In the genomic region with DNA sequence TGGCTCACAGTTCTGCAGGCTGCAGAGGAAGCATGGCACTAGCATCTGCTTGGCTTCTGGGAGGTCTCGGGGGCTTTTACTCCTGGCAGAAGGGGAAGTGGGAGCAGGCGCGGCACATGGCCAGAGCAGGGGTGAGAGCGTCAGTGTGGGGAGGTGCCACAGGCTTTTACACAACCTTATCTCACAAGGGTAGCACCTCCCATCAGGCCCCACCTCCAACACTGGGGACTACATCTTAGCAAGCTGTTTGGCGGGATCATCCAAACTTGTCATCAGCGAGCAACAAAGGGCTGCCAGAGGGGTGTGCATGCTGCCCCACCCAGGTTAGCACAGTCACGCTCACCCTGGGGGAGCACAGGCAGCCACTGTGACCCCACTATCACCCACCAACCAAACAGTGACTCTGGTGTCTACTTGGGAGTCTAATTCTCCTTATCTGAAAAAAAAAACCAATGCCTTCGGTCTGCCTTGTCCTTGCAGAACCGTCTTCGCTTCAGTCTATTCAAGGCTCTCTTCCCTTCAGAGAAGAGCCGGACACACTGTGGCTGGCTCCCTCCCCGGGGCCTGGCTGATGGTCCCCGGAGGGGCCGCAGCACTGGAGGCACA, we compare ENCODE assay signal across 10 cellular contexts. TPM values are rescaled to one million over a fixed set of nuclear protein-coding genes. Genes with fewer than 3 reads are reported as not detected.
A peak's percentile ranks its signal among the peaks of the same experiment; 100 is the strongest.
DNase-seq lines count a peak whose midpoint lies in the region; ATAC-seq and TF ChIP-seq lines count a peak whose summit lies in the region.
"Had no signal": no experiment of that assay in that cellular context is flagged by ENCODE, and none has a peak within 500 bp of the region (broad histone marks: within the 10 kb centered on the region; RNA-seq: fewer than 3 reads in every experiment).

No MANE protein-coding gene starts in this region.

- H3K27me3 ChIP-seq in HL-60 (ENCODE audit: insufficient read depth, poor library complexity, severe bottlenecking) (no peaks in the 10 kb centered on the region), heart left ventricle (no peaks in the 10 kb centered on the region)

- H3K36me3 ChIP-seq in heart left ventricle = peaks cover 0 to 33% (median 16%) of the 10 kb centered on the region in 9 donors

- ATAC-seq in T-helper 17 cell (peak; percentile 42), heart left ventricle (peak in 3 of 4 donors; percentile 27 to 40 (median 32)), sciatic nerve (peak; percentile 72)

- peaks cover 3% of the 10 kb centered on the region for H3K36me3 Mint-ChIP-seq in T-helper 17 cell (ENCODE audit: low read depth)

- peak; percentile 77 to 89 for DNase-seq in HL-60 (ENCODE audit: low read depth in 1 of 2, low spot score in 1 of 2)
- DNase-seq in T-helper 17 cell = no peak
- DNase-seq in heart left ventricle = peak in 1 of 5 donors; percentile 56
- DNase-seq in sciatic nerve (ENCODE audit: low spot score) = no peak
- no peak for DNase-seq in COLO829 (ENCODE audit: low spot score)
- DNase-seq in activated CD4-positive, alpha-beta T cell treated with anti-CD3 and anti-CD28 coated beads for 48 hours = no peak
- DNase-seq in stimulated activated CD4-positive, alpha-beta T cell treated with anti-CD3 and anti-CD28 coated beads, Interleukin-1b, Interleukin-23, amount 100 ng/mL, for 48 hours = no peak
- no peak for DNase-seq in activated CD4-positive, CD25-positive, alpha-beta regulatory T cell treated with anti-CD3 and anti-CD28 coated beads, Interleukin-2, amount 50 U/mL, for 72 hours
- DNase-seq: dermis blood vessel endothelial cell, NCI-H446 had no signal

- H3K9me3 ChIP-seq in T-helper 17 cell (ENCODE audit: control insufficient read depth, low read length, poor library complexity, severe bottlenecking) = no peaks in the 10 kb centered on the region
- H3K9me3 ChIP-seq in heart left ventricle = no peaks in the 10 kb centered on the region

- H3K27ac Mint-ChIP-seq in T-helper 17 cell = no peak overlapping the region

- H3K27ac ChIP-seq in HL-60 (replicated peaks) (peak overlapping the region; percentile 23), heart left ventricle (peak overlapping the region in 1 of 12 donors; percentile 15)

- H3K4me1 Mint-ChIP-seq in T-helper 17 cell = peaks cover 15% of the 10 kb centered on the region

- intact Hi-C loops in heart left ventricle (cut with DNase I) = no loop called here
- intact Hi-C loops in sciatic nerve (cut with DNase I) = no loop called here

- H3K4me3 Mint-ChIP-seq in T-helper 17 cell = no peak overlapping the region

- TF ChIP-seq CTCF in HL-60 (IDR thresholded peaks at IDR 0.05; ENCODE audit: insufficient read depth, low read length) (no peak), heart left ventricle (IDR thresholded peaks at IDR 0.05) (no peak)

- H3K4me1 ChIP-seq in heart left ventricle = peaks cover 0 to 21% (median 6%) of the 10 kb centered on the region in 12 donors

- WGBS in heart left ventricle, 4 donors = 43 to 65% (median 48%) methylated on average over 14 of the region's 14 CpGs

- no peak overlapping the region for H3K4me3 ChIP-seq in HL-60 (replicated peaks; ENCODE audit: insufficient read depth, low read length)
- H3K4me3 ChIP-seq in heart left ventricle = peak overlapping the region in 2 of 12 donors; percentile 11 to 25

- no peak for TF ChIP-seq POLR2A in heart left ventricle (IDR thresholded peaks at IDR 0.05)

- H3K27me3 Mint-ChIP-seq in T-helper 17 cell = no peaks in the 10 kb centered on the region

RNA-seq across cellular contexts. Expression of a gene that starts 19.0 kb away (rescaled TPM):
- total RNA-seq in T-helper 17 cell = 1 to 10 TPM; 3.5 to 4.6 TPM
- total RNA-seq in heart left ventricle = 10 to 100 TPM in 1 of 9 donors, 1 to 10 TPM in 8; 6.3 to 10.0 (median 7.5) TPM
- 1 to 10 TPM; 2.5 to 2.8 TPM for polyA plus RNA-seq in heart left ventricle
- 8.2 TPM for total RNA-seq in sciatic nerve

Comparison
In these comparisons a context has a peak if more than half of its experiments do, and no peak if none do; other contexts are left out.
1. DNase-seq: peak in HL-60 (2 of 2); none in T-helper 17 cell (0 of 3), sciatic nerve (single experiment), COLO829 (single experiment), activated CD4-positive, alpha-beta T cell treated with anti-CD3 and anti-CD28 coated beads for 48 hours (single experiment), stimulated activated CD4-positive, alpha-beta T cell treated with anti-CD3 and anti-CD28 coated beads, Interleukin-1b, Interleukin-23, amount 100 ng/mL, for 48 hours (single experiment) and activated CD4-positive, CD25-positive, alpha-beta regulatory T cell treated with anti-CD3 and anti-CD28 coated beads, Interleukin-2, amount 50 U/mL, for 72 hours (single experiment).
2. Peak in every context shown above with its lines, with median percentiles within 50 percentile points of each other: ATAC-seq.